In genomic region chr4:19514276-19515070, GRCh38 we compare ENCODE assay signal across 1 cellular context.
TF ChIP-seq lines count a peak whose summit lies in the region.

No MANE protein-coding gene starts in this region.

TF ChIP-seq in SK-N-SH treated with all-trans-retinoic acid at 6 μM for 48 hours, 23 proteins besides CTCF, POLR2A, EP300 and RAD21 (continued from another document):
- TF ChIP-seq POU6F1 (CRISPR knock-in tag; IDR thresholded peaks at IDR 0.05; ENCODE audit: borderline replicate concordance, low read depth) (no peak), SNAI2 (CRISPR knock-in tag; IDR thresholded peaks at IDR 0.05) (no peak), CSDC2 (CRISPR knock-in tag; IDR thresholded peaks at IDR 0.05) (no peak)
